3 cellular contexts compared by ENCODE assay signal in the genomic region with DNA sequence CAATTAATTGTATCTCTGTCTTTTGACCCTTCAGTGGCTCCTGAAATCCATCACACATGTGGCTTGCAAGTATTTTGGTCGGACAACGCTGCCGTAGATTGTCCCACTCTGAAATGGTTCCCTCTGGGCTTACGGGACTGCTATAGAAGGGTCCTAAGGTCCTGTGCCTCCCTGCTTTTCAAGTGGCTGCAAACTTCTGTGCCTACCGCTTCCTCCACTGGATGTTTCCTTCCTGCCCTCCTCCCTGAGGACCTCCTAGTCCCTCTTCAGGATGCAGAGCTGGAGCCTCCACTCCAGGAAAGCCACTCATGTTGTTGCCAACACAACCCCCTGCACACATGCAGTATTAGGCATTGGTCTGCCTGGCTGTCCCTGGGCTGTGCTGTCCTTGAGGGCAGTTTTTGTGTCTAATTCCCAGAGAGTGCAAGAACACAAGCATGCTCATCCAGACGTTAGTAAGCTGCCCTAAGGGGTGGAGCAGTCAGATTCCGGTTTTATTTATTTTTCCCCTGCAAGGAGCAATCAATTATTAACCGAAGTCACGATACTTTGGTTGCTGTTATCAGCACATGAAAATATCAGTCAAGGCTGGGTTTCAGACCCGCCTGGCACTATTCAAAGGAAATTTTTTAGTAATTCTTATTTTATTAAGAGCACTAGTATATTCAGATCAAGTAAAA. TPM values are rescaled to one million over a fixed set of nuclear protein-coding genes. Genes with fewer than 3 reads are reported as not detected.
"Had no signal": no experiment of that assay in that cellular context is flagged by ENCODE, and none has a peak within 500 bp of the region (broad histone marks: within the 10 kb centered on the region; RNA-seq: fewer than 3 reads in every experiment).

No MANE protein-coding gene starts in this region.

RNA-seq across cellular contexts. Expression of gene RNU1-4, which starts 26.5 kb away (rescaled TPM):
- polyA plus RNA-seq: ovary, right cardiac atrium, thymus had no signal
